In genomic region chr1:7607097-7607496, GRCh38 we compare ENCODE assay signal across 2 cellular contexts.
A peak's percentile ranks its signal among the peaks of the same experiment; 100 is the strongest.
TF ChIP-seq lines count a peak whose summit lies in the region.

No MANE protein-coding gene starts in this region.

TF ChIP-seq in HEK293, 187 proteins besides CTCF, POLR2A, EP300 and RAD21 (continued from another document):
- TF ChIP-seq ZFP3 (tag by site-specific recombination; IDR thresholded peaks at IDR 0.05; ENCODE audit: low read depth) (no peak), ZNF560 (tag by site-specific recombination; IDR thresholded peaks at IDR 0.05; ENCODE audit: borderline replicate concordance) (no peak), ZNF639 (tag by site-specific recombination; IDR thresholded peaks at IDR 0.05) (no peak), BCL11B (tag by site-specific recombination; IDR thresholded peaks at IDR 0.05; ENCODE audit: low read depth) (no peak), ZNF571 (tag by site-specific recombination; IDR thresholded peaks at IDR 0.05) (peak; percentile 14; the same call in 1 of the 2 replicates), ZNF366 (tag by site-specific recombination; conservative IDR thresholded peaks at IDR 0.05) (peak; percentile 93), ZBTB17 (tag by site-specific recombination; IDR thresholded peaks at IDR 0.05) (peak; percentile 73), ZNF157 (tag by site-specific recombination; IDR thresholded peaks at IDR 0.05) (peak; percentile 19; the same call in 1 of the 2 replicates), ZNF707 (tag by site-specific recombination; IDR thresholded peaks at IDR 0.05) (peak; percentile 54), ZNF473 (tag by site-specific recombination; IDR thresholded peaks at IDR 0.05) (no peak), ZNF133 (tag by site-specific recombination; IDR thresholded peaks at IDR 0.05) (no peak), ZNF239 (tag by site-specific recombination; IDR thresholded peaks at IDR 0.05) (no peak), PRDM2 (tag by site-specific recombination; IDR thresholded peaks at IDR 0.05; ENCODE audit: borderline replicate concordance) (no peak)
- TF ChIP-seq, protein P1, sequence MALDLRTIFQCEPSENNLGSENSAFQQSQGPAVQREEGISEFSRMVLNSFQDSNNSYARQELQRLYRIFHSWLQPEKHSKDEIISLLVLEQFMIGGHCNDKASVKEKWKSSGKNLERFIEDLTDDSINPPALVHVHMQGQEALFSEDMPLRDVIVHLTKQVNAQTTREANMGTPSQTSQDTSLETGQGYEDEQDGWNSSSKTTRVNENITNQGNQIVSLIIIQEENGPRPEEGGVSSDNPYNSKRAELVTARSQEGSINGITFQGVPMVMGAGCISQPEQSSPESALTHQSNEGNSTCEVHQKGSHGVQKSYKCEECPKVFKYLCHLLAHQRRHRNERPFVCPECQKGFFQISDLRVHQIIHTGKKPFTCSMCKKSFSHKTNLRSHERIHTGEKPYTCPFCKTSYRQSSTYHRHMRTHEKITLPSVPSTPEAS (tag by site-specific recombination; IDR thresholded peaks at IDR 0.05), result no peak

TF ChIP-seq in K562, 482 proteins besides CTCF, POLR2A, EP300 and RAD21 (continued from another document):
- TF ChIP-seq SIX5 (IDR thresholded peaks at IDR 0.05; ENCODE audit: borderline replicate concordance in 1 of 2, insufficient read depth in 1 of 2, low read depth in 1 of 2, low read length in 2 of 2) (no peak), ZBTB26 (CRISPR knock-in tag; IDR thresholded peaks at IDR 0.05) (peak; percentile 6; the same call in 1 of the 2 replicates), CREBBP (IDR thresholded peaks at IDR 0.05; ENCODE audit: low read depth, low read length) (peak; percentile 8), OTX1 (CRISPR knock-in tag; IDR thresholded peaks at IDR 0.05) (0 out of 2 replicates have a peak, but pooled peaks have one; percentile 31)
TF ChIP-seq in K562: peak in this region for 4.
